8 cellular contexts compared by ENCODE assay signal in genomic region chr1:39900662-39901485, GRCh38. TPM values are rescaled to one million over a fixed set of nuclear protein-coding genes. Genes with fewer than 3 reads are reported as not detected.
DNase-seq lines count a peak whose midpoint lies in the region; ATAC-seq and TF ChIP-seq lines count a peak whose summit lies in the region.

No MANE protein-coding gene starts in this region.

- H3K27me3 ChIP-seq in AG04450 (ENCODE audit: control insufficient read depth, insufficient read depth, low read length) (peaks cover 20% of the 10 kb centered on the region), lower lobe of right lung (ENCODE audit: low read depth) (peaks cover 36% of the 10 kb centered on the region), upper lobe of left lung (peaks cover 0 to 22% (median 7%) of the 10 kb centered on the region in 4 donors)

- intact Hi-C loops in lower lobe of right lung (cut with DNase I) = loop anchor here (10.0 kb wide), 1 partner anchor 86 kb away; no protein-coding TSS in a partner anchor

- H3K4me3 ChIP-seq in AG04450 (ENCODE audit: low read depth, low read length) (peak overlapping the region; percentile 66), lower lobe of right lung (peak overlapping the region; percentile 69), upper lobe of left lung (peak overlapping the region; percentile 45 to 74 (median 68))

- TF ChIP-seq CTCF in AG04450 (IDR thresholded peaks at IDR 0.05; ENCODE audit: low read depth, low read length) (no peak), lower lobe of right lung (IDR thresholded peaks at IDR 0.05) (no peak), upper lobe of left lung (IDR thresholded peaks at IDR 0.05) (no peak)

- 13 to 29% methylated on average over 7 to 21 of the region's 68 CpGs for WGBS in upper lobe of left lung, 2 donors

- CTCF ChIA-PET in AG04450 (lab: Charles Lee) = interaction anchor here (0.8 to 4.7 kb wide), 5 partner anchors 10 to 102 kb away, joined by 3 to 40 read pairs (median 3); no protein-coding TSS in a partner anchor

- H3K36me3 ChIP-seq in lower lobe of right lung (no peaks in the 10 kb centered on the region), upper lobe of left lung (no peaks in the 10 kb centered on the region)

- H3K4me1 ChIP-seq in lower lobe of right lung = peaks cover 20% of the 10 kb centered on the region
- peaks cover 18 to 33% (median 22%) of the 10 kb centered on the region in 4 donors for H3K4me1 ChIP-seq in upper lobe of left lung

- DNase-seq in AG04450 (ENCODE audit: low read depth, low spot score) (no peak), NCI-H82 treated with DMSO at 0.1 percent for 48 hours (lab: John Stamatoyannopoulos, UW; ENCODE audit: unreplicated experiment) (peak; percentile 44), cerebellum (ENCODE audit: low spot score) (peak; percentile 20), lower lobe of right lung (peak; percentile 56), upper lobe of left lung (peak; percentile 31 to 87), activated gamma-delta T cell treated with Interleukin-2 at 50 U/mL for 16 hours (no peak)

- no peak for TF ChIP-seq EP300 in upper lobe of left lung (IDR thresholded peaks at IDR 0.05)

- H3K9me3 ChIP-seq in AG04450 (ENCODE audit: control insufficient read depth, insufficient read depth, low read length) (no peaks in the 10 kb centered on the region; the same call in 1 of the 2 replicates), lower lobe of right lung (no peaks in the 10 kb centered on the region), upper lobe of left lung (no peaks in the 10 kb centered on the region)

- no peak overlapping the region for H3K27ac ChIP-seq in AG04450 (ENCODE audit: low read depth, low read length)
- H3K27ac ChIP-seq in lower lobe of right lung = peak overlapping the region; percentile 64
- H3K27ac ChIP-seq in upper lobe of left lung = peak overlapping the region; percentile 24 to 81 (median 58)

- ATAC-seq in GM19351 (IDR thresholded peaks at IDR 0.05; ENCODE audit: unreplicated experiment) = peak; percentile 5
- peak; percentile 31 to 47 for ATAC-seq in lower lobe of right lung
- peak in 1 of 2 donors; percentile 60 for ATAC-seq in upper lobe of left lung (ENCODE audit: low FRiP score in 2 of 2)
- ATAC-seq in HG03139 (IDR thresholded peaks at IDR 0.05; ENCODE audit: unreplicated experiment) = no peak

- TF ChIP-seq POLR2A in upper lobe of left lung (IDR thresholded peaks at IDR 0.05) = peak in 1 of 4 donors; percentile 9

- POLR2A ChIA-PET in AG04450 (lab: Yijun Ruan, JAX) = interaction anchor here (0.6 to 1.5 kb wide), 4 partner anchors 8 to 173 kb away, joined by 3 to 5 read pairs (median 3); no protein-coding TSS in a partner anchor

RNA-seq across cellular contexts. Expression of gene MYCL, which starts 0.8 kb away (rescaled TPM):
- 0.66 and 0.77 TPM in 2 replicates for polyA plus RNA-seq in AG04450 (2011; rRNA removed)
- polyA minus RNA-seq in AG04450 (2011; rRNA and poly(A)+ RNA removed) = 0.74 and 1.1 TPM in 2 replicates
- total RNA-seq in cerebellum = 11.4 TPM
- total RNA-seq in lower lobe of right lung = 3.9 TPM
- total RNA-seq in upper lobe of left lung = 1 to 10 TPM; 4.3 to 8.2 (median 6.1) TPM

RNA-seq across cellular contexts. Expression of gene TRIT1, which starts 17.6 kb away (rescaled TPM):
- polyA plus RNA-seq in AG04450 (2011; rRNA removed) = 18.0 and 22.0 TPM in 2 replicates
- 15.7 and 19.3 TPM in 2 replicates for polyA minus RNA-seq in AG04450 (2011; rRNA and poly(A)+ RNA removed)
- total RNA-seq in cerebellum = 40.3 TPM
- total RNA-seq in lower lobe of right lung = 12.3 TPM
- 10 to 100 TPM in 5 of 6 donors, 1 to 10 TPM in 1; 9.4 to 14.8 (median 13.7) TPM for total RNA-seq in upper lobe of left lung

RNA-seq across cellular contexts. Expression of gene MFSD2A, which starts 54.1 kb away (rescaled TPM):
- polyA plus RNA-seq in AG04450 (2011; rRNA removed) = 1.6 and 2.6 TPM in 2 replicates
- polyA minus RNA-seq in AG04450 (2011; rRNA and poly(A)+ RNA removed) = 2.6 and 2.8 TPM in 2 replicates
- total RNA-seq in cerebellum (18.9 TPM), lower lobe of right lung (110 TPM), upper lobe of left lung (100 to 1,000 TPM in 3 of 6 donors, 10 to 100 TPM in 3; 63.9 to 196 (median 109) TPM)

Comparison
In these comparisons a context has a peak if more than half of its experiments do, and no peak if none do; other contexts are left out.
1. DNase-seq: peak in NCI-H82 treated with DMSO at 0.1 percent for 48 hours (single experiment), cerebellum (single experiment), lower lobe of right lung (single experiment) and upper lobe of left lung (2 of 2); none in AG04450 (single experiment) and activated gamma-delta T cell treated with Interleukin-2 at 50 U/mL for 16 hours (single experiment).
2. Peak in every context shown above with its lines, with median percentiles within 50 percentile points of each other: H3K4me3 ChIP-seq.